In the genomic region with DNA sequence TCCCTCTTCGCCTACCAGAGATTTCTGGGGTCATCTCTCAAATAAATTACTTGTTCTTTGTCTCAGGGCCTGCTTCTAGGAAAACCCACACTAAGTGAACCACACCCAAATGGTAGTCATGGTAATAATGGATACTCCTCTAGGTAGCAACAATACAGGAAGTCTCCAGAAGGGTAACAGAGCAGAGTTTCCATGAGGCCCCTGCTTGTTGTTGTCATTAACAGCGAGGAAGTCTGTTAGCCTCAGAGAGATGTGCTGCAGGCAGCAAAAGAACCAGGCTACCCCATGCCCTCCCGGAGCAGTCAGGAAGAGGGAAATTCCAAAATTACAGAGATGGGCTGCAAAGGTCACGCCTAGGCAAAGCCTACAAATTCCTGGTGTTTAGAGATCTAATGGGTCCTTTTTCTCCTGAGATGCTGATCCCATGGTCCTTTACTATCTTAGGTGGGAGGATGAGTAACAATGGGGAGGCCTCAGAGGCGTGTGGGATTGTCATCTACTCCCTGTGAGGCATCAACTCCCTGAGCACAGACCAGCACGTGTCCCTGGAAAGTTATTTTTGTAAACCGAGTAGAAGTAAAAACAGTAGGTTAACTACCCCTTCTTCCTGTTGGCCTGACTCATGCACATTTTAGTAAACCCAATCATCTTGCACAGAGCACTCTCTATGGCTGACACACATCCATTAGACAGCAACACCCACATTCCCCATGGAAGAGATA, we compare ENCODE assay signal across 9 cellular contexts. TPM values are rescaled to one million over a fixed set of nuclear protein-coding genes. Genes with fewer than 3 reads are reported as not detected.
DNase-seq lines count a peak whose midpoint lies in the region; ATAC-seq, FAIRE-seq and TF ChIP-seq lines count a peak whose summit lies in the region.
"Had no signal": no experiment of that assay in that cellular context is flagged by ENCODE, and none has a peak within 500 bp of the region (broad histone marks: within the 10 kb centered on the region; RNA-seq: fewer than 3 reads in every experiment).

No MANE protein-coding gene starts in this region.

- H3K4me1 ChIP-seq in hepatocyte (ENCODE audit: insufficient read depth), result no peaks in the 10 kb centered on the region

- H3K79me2 ChIP-seq in hepatocyte, result no peaks in the 10 kb centered on the region

- intact Hi-C loops in left ventricle myocardium superior (cut with micrococcal nuclease), result no loop called here
- intact Hi-C loops in Right ventricle myocardium superior (cut with DNase I), result no loop called here

- peak; percentile 56 for ATAC-seq in left ventricle myocardium superior
- no peak for ATAC-seq in Right ventricle myocardium superior (ENCODE audit: poor library complexity)
- no peak for ATAC-seq in HG03354 (IDR thresholded peaks at IDR 0.05; ENCODE audit: poor library complexity, severe bottlenecking, unreplicated experiment)
- ATAC-seq in GM18907 (IDR thresholded peaks at IDR 0.05; ENCODE audit: unreplicated experiment), result no peak

- no peak for TF ChIP-seq CTCF in hepatocyte (IDR thresholded peaks at IDR 0.05; ENCODE audit: poor library complexity)

- FAIRE-seq in urothelium cell line (lab: Jason Lieb, UNC), result no peak

- H3K27ac ChIP-seq in hepatocyte, result no peak overlapping the region

- DNase-seq in left ventricle myocardium superior (no peak), Right ventricle myocardium superior (no peak), fibroblast of peridontal ligament (ENCODE audit: extremely low read depth) (peak; percentile 27), urothelium cell line (ENCODE audit: low spot score) (peak; percentile 33), hepatocyte (ENCODE audit: low spot score) (no peak)
- peak; percentile 34 to 37 for DNase-seq in activated CD4-positive, alpha-beta T cell treated with anti-CD3 and anti-CD28 coated beads, Interleukin-2, amount 50 U/mL, for 4 hours
- DNase-seq: activated B cell treated with CpG ODN at 0.5 μM for 24 hours had no signal

- no peaks in the 10 kb centered on the region for H3K36me3 ChIP-seq in hepatocyte (replicated peaks; ENCODE audit: insufficient read depth, low read depth)

- H3K4me3 ChIP-seq in hepatocyte, result no peak overlapping the region

- no peaks in the 10 kb centered on the region for H3K27me3 ChIP-seq in hepatocyte

- no peaks in the 10 kb centered on the region for H3K9me2 ChIP-seq in hepatocyte (replicated peaks; ENCODE audit: insufficient read depth)

- no peak overlapping the region for H3K4me2 ChIP-seq in hepatocyte

- WGBS in hepatocyte (ENCODE audit: low lambda C conversion rate, missing lambda C conversion rate), result 86% methylated on average over 7 of the region's 7 CpGs

- no peak overlapping the region for H2AFZ ChIP-seq in hepatocyte

- no peaks in the 10 kb centered on the region for H4K20me1 ChIP-seq in hepatocyte (ENCODE audit: insufficient read depth, poor library complexity, severe bottlenecking)

- peaks cover 4% of the 10 kb centered on the region for H3K9me3 ChIP-seq in hepatocyte (ENCODE audit: low read depth)

RNA-seq across cellular contexts. Expression of gene ISM1, which starts 10.1 kb away (rescaled TPM):
- 1.7 TPM for total RNA-seq in left ventricle myocardium superior
- total RNA-seq in Right ventricle myocardium superior, result 1.5 TPM
- total RNA-seq in hepatocyte, result 1.4 and 1.7 TPM in 2 replicates
- polyA plus RNA-seq in hepatocyte, result 0.76 and 1.7 TPM in 2 replicates
- total RNA-seq: activated B cell treated with CpG ODN at 0.5 μM for 24 hours had no signal

Comparison
In these comparisons a context has a peak if more than half of its experiments do, and no peak if none do; other contexts are left out.
1. DNase-seq: peak in activated CD4-positive, alpha-beta T cell treated with anti-CD3 and anti-CD28 coated beads, Interleukin-2, amount 50 U/mL, for 4 hours (2 of 2), fibroblast of peridontal ligament (single experiment) and urothelium cell line (single experiment); none in left ventricle myocardium superior (single experiment), Right ventricle myocardium superior (single experiment) and hepatocyte (single experiment).